In genomic region chr7:21617916-21618390, GRCh38 we compare ENCODE assay signal across 11 cellular contexts.
A peak's percentile ranks its signal among the peaks of the same experiment; 100 is the strongest.
DNase-seq lines count a peak whose midpoint lies in the region; ATAC-seq and TF ChIP-seq lines count a peak whose summit lies in the region.
"Had no signal": no experiment of that assay in that cellular context is flagged by ENCODE, and none has a peak within 500 bp of the region (broad histone marks: within the 10 kb centered on the region; RNA-seq: fewer than 3 reads in every experiment).

No MANE protein-coding gene starts in this region.

- no peak overlapping the region for H3K4me3 ChIP-seq in HEK293 (ENCODE audit: low read depth, low read length)
- H3K4me3 ChIP-seq in thoracic aorta, result no peak overlapping the region
- H3K4me3 ChIP-seq: GM23338 had no signal

- CTCF ChIA-PET in HEK293 (lab: Yijun Ruan, JAX), result interaction anchor here (0.9 to 1.2 kb wide), 3 partner anchors 149 to 563 kb away, joined by 3 to 4 read pairs (median 3); no protein-coding TSS in a partner anchor
- CTCF ChIA-PET in WTC11 (lab: Charles Lee), result interaction anchor here (1.1 kb wide), 1 partner anchor 149 kb away, joined by 3 read pairs; no protein-coding TSS in a partner anchor

- H3K27ac Mint-ChIP-seq in CD14-positive monocyte (peak overlapping the region in 1 of 7 donors; percentile 36), WTC11 (no peak overlapping the region)
- H3K27ac Mint-ChIP-seq: endodermal cell, IgD-negative memory B cell had no signal

- ATAC-seq in thoracic aorta (ENCODE audit: insufficient number of reproducible peaks, low FRiP score, low read depth) (peak; percentile 76), GM21360 (IDR thresholded peaks at IDR 0.05; ENCODE audit: unreplicated experiment) (no peak), WTC11 (no peak), HG03159 (IDR thresholded peaks at IDR 0.05; ENCODE audit: unreplicated experiment) (no peak)
- ATAC-seq: GM23338 had no signal

- H3K36me3 Mint-ChIP-seq in CD14-positive monocyte (no peaks in the 10 kb centered on the region), WTC11 (0 out of 2 replicates have a peak, but pooled peaks cover 3% of the 10 kb centered on the region)

- H3K4me1 Mint-ChIP-seq in CD14-positive monocyte, result peaks cover 2% of the 10 kb centered on the region
- H3K4me1 Mint-ChIP-seq in WTC11, result no peaks in the 10 kb centered on the region
- H3K4me1 Mint-ChIP-seq: endodermal cell, GM23338, IgD-negative memory B cell had no signal

- no peak overlapping the region for H3K27ac ChIP-seq in HEK293 (ENCODE audit: extremely low read depth, low read depth, low read length)
- H3K27ac ChIP-seq in thoracic aorta, result peak overlapping the region in 1 of 2 donors; percentile 43

- POLR2A ChIA-PET in HEK293 (lab: Yijun Ruan, JAX) (interaction anchor here (0.6 kb wide), 1 partner anchor 9 kb away, joined by 5 read pairs; no protein-coding TSS in a partner anchor), WTC11 (lab: Charles Lee) (no interaction called here)

- TF ChIP-seq CTCF in HEK293 (tag by site-specific recombination; IDR thresholded peaks at IDR 0.05) (no peak), thoracic aorta (IDR thresholded peaks at IDR 0.05) (no peak), CD14-positive monocyte (IDR thresholded peaks at IDR 0.05) (no peak), WTC11 (IDR thresholded peaks at IDR 0.05) (no peak)

- H3K36me3 ChIP-seq in HEK293 (ENCODE audit: control insufficient read depth in 2 of 2, insufficient read depth in 1 of 2, low read length in 2 of 2) (no peaks in the 10 kb centered on the region), thoracic aorta (no peaks in the 10 kb centered on the region)

- H3K4me1 ChIP-seq in HEK293 (ENCODE audit: control insufficient read depth, insufficient read depth, low read length), result peaks cover 14% of the 10 kb centered on the region
- H3K4me1 ChIP-seq in thoracic aorta (ENCODE audit: control insufficient read depth in 1 of 2, low read depth in 2 of 2), result no peaks in the 10 kb centered on the region

- intact Hi-C loops in CD14-positive monocyte (cut with micrococcal nuclease), result no loop called here

- no peaks in the 10 kb centered on the region for H3K27me3 ChIP-seq in thoracic aorta (replicated peaks; ENCODE audit: insufficient read depth)

- H3K9me3 ChIP-seq in HEK293 (ENCODE audit: control insufficient read depth, insufficient read depth, low read depth, low read length) (no peaks in the 10 kb centered on the region), thoracic aorta (no peaks in the 10 kb centered on the region)

- H3K9me3 Mint-ChIP-seq in CD14-positive monocyte, result peaks cover 2 to 4% (median 3%) of the 10 kb centered on the region in 7 donors
- H3K9me3 Mint-ChIP-seq in WTC11, result 0 out of 2 replicates have a peak, but pooled peaks cover 3% of the 10 kb centered on the region

- H3K4me3 Mint-ChIP-seq in CD14-positive monocyte (no peak overlapping the region), WTC11 (no peak overlapping the region)
- H3K4me3 Mint-ChIP-seq: endodermal cell, GM23338, IgD-negative memory B cell had no signal

- H3K27me3 Mint-ChIP-seq in CD14-positive monocyte (ENCODE audit: low read depth in 3 of 3) (peaks cover 0 to 3% (median 0%) of the 10 kb centered on the region in 3 donors), WTC11 (ENCODE audit: low read depth) (no peaks in the 10 kb centered on the region)
- H3K27me3 Mint-ChIP-seq: IgD-negative memory B cell had no signal

- DNase-seq in amniotic epithelial cell (ENCODE audit: low read depth) (peak; percentile 89), iris pigment epithelial cell (ENCODE audit: low read depth) (peak; percentile 92), thoracic aorta (ENCODE audit: low spot score) (peak; percentile 21), CD14-positive monocyte (ENCODE audit: low spot score) (no peak), WTC11 (ENCODE audit: low spot score) (no peak)
- DNase-seq: endodermal cell had no signal

TF ChIP-seq in HEK293, 187 proteins besides CTCF, POLR2A, EP300 and RAD21:
- TF ChIP-seq PRDM1 (tag by site-specific recombination; IDR thresholded peaks at IDR 0.05) (peak; percentile 66; the same call in 1 of the 2 replicates), ZNF169 (tag by site-specific recombination; IDR thresholded peaks at IDR 0.05) (no peak)
TF ChIP-seq in HEK293: peak in this region for 1.

TF ChIP-seq in WTC11, 78 proteins besides CTCF, POLR2A, EP300 and RAD21:
- no peak for TF ChIP-seq ZNF671 (CRISPR knock-in tag; IDR thresholded peaks at IDR 0.05)
- TF ChIP-seq ZNF416 (CRISPR knock-in tag; IDR thresholded peaks at IDR 0.05), result no peak
- TF ChIP-seq TEAD4 (CRISPR knock-in tag; IDR thresholded peaks at IDR 0.05), result no peak
- TF ChIP-seq ZNF232 (CRISPR knock-in tag; IDR thresholded peaks at IDR 0.05), result no peak
- TF ChIP-seq, protein P1, sequence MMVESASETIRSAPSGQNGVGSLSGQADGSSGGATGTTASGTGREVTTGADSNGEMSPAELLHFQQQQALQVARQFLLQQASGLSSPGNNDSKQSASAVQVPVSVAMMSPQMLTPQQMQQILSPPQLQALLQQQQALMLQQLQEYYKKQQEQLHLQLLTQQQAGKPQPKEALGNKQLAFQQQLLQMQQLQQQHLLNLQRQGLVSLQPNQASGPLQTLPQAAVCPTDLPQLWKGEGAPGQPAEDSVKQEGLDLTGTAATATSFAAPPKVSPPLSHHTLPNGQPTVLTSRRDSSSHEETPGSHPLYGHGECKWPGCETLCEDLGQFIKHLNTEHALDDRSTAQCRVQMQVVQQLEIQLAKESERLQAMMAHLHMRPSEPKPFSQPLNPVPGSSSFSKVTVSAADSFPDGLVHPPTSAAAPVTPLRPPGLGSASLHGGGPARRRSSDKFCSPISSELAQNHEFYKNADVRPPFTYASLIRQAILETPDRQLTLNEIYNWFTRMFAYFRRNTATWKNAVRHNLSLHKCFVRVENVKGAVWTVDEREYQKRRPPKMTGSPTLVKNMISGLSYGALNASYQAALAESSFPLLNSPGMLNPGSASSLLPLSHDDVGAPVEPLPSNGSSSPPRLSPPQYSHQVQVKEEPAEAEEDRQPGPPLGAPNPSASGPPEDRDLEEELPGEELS (CRISPR knock-in tag; IDR thresholded peaks at IDR 0.05), result no peak
- TF ChIP-seq ERG (CRISPR knock-in tag; IDR thresholded peaks at IDR 0.05), result no peak
- no peak for TF ChIP-seq ZNF138 (CRISPR knock-in tag; conservative IDR thresholded peaks at IDR 0.05)
- TF ChIP-seq OVOL2 (CRISPR knock-in tag; IDR thresholded peaks at IDR 0.05; ENCODE audit: borderline replicate concordance), result no peak
- TF ChIP-seq ZBTB21 (CRISPR knock-in tag; IDR thresholded peaks at IDR 0.05; ENCODE audit: borderline replicate concordance), result no peak
- no peak for TF ChIP-seq IRF2 (CRISPR knock-in tag; IDR thresholded peaks at IDR 0.05; ENCODE audit: borderline replicate concordance, low read depth)
- TF ChIP-seq E2F1 (CRISPR knock-in tag; IDR thresholded peaks at IDR 0.05), result no peak
- TF ChIP-seq, protein P2, sequence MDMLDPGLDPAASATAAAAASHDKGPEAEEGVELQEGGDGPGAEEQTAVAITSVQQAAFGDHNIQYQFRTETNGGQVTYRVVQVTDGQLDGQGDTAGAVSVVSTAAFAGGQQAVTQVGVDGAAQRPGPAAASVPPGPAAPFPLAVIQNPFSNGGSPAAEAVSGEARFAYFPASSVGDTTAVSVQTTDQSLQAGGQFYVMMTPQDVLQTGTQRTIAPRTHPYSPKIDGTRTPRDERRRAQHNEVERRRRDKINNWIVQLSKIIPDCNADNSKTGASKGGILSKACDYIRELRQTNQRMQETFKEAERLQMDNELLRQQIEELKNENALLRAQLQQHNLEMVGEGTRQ (CRISPR knock-in tag; IDR thresholded peaks at IDR 0.05), result no peak
- no peak for TF ChIP-seq ZNF396 (CRISPR knock-in tag; IDR thresholded peaks at IDR 0.05; ENCODE audit: borderline replicate concordance)

Comparison
In these comparisons a context has a peak if more than half of its experiments do, and no peak if none do; other contexts are left out.
1. DNase-seq: peak in amniotic epithelial cell (single experiment), iris pigment epithelial cell (single experiment) and thoracic aorta (single experiment); none in CD14-positive monocyte (single experiment) and WTC11 (single experiment).